ENCODE assay signal across 8 cellular contexts in the genomic region with DNA sequence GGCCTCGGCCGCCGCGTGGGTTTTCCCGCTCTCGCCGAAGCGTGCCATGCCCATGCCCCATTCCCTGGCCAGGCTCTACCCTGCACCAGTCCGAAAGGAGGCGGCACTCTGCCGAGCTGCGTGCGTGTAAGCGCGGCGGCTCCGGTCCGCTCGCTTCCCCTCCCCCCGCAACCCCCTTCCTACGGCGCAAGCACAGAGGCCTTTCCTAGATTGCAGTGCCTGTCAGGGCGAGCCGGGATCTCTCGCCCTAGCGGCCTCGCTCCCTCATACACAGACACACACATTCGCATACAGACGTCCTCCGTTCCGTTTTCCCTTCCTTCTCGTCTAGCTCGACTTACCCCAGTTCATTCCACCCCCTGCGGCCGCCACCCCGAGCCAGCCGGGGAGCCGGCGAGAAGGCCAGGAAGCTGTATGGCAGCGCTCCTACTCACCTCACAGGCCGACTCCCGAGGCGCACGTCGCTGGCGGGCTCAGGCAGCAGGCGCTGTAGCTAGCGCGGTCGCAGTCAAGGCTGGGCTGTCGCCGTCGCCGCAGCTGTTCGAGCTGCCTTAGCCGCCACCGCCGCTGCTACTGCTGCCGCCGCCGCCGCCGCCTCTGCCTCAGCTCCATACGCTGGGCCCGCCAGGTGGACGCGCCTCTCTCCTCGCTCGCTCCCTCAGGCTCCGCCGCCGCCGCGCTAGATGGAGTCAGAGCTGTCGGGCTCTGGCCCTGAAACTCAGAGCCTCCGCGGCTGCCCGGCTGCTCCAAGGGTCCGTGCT. TPM values are rescaled to one million over a fixed set of nuclear protein-coding genes. Genes with fewer than 3 reads are reported as not detected.
DNase-seq lines count a peak whose midpoint lies in the region; ATAC-seq and TF ChIP-seq lines count a peak whose summit lies in the region.

No MANE protein-coding gene starts in this region.

- CTCF ChIA-PET in Caco-2 (lab: Charles Lee) = interaction anchor here (1.3 kb wide), 1 partner anchor 231 kb away, joined by 4 read pairs; no protein-coding TSS in a partner anchor

- no peaks in the 10 kb centered on the region for H3K4me1 Mint-ChIP-seq in Caco-2 (ENCODE audit: low read depth, unreplicated experiment)

- H3K27me3 Mint-ChIP-seq in Caco-2 (ENCODE audit: insufficient read depth, unreplicated experiment) = peaks cover 4% of the 10 kb centered on the region

- no peaks in the 10 kb centered on the region for H3K36me3 ChIP-seq in Caco-2 (ENCODE audit: control insufficient read depth, insufficient read depth, low read length)

- TF ChIP-seq CTCF in Caco-2 (IDR thresholded peaks at IDR 0.05; ENCODE audit: insufficient read depth in 1 of 2, low read depth in 1 of 2, low read length in 1 of 2, severe bottlenecking in 1 of 2, unreplicated experiment in 1 of 2) = no peak

- peak overlapping the region; percentile 72 for H3K4me3 Mint-ChIP-seq in Caco-2 (ENCODE audit: unreplicated experiment)

- BruUV-seq in Caco-2 (replicated peaks; lab: Mats Ljungman, UMichigan) = no TSS peak

- H3K4me3 ChIP-seq in Caco-2 (ENCODE audit: low read depth, low read length) = peak overlapping the region; percentile 38

- no peak overlapping the region for H3K27ac Mint-ChIP-seq in Caco-2 (ENCODE audit: unreplicated experiment)

- no peaks in the 10 kb centered on the region for H3K27me3 ChIP-seq in Caco-2 (replicated peaks; ENCODE audit: control insufficient read depth, insufficient read depth, low read length)

- DNase-seq in Caco-2 (peak; percentile 37 to 50), T-helper 1 cell (peak in 4 of 5 donors; percentile 5 to 20 (median 12)), left colon (peak; percentile 38 to 62), MV-4-11 (lab: John Stamatoyannopoulos, UW) (no peak)
- peak; percentile 9 for DNase-seq in central memory CD4-positive, alpha-beta T cell
- peak; percentile 8 to 19 for DNase-seq in stimulated activated CD4-positive, alpha-beta T cell treated with anti-CD3 and anti-CD28 coated beads, Interleukin-2, amount 100 ng/mL, for 48 hours

- ATAC-seq in GM19452 (IDR thresholded peaks at IDR 0.05; ENCODE audit: unreplicated experiment) (peak; percentile 56), HG03565 (IDR thresholded peaks at IDR 0.05; ENCODE audit: unreplicated experiment) (peak; percentile 26), left colon (peak; percentile 79)

- H3K36me3 Mint-ChIP-seq in Caco-2 (ENCODE audit: insufficient read depth, unreplicated experiment) = no peaks in the 10 kb centered on the region

- no peaks in the 10 kb centered on the region for H3K4me1 ChIP-seq in Caco-2

- H3K9me3 Mint-ChIP-seq in Caco-2 (ENCODE audit: unreplicated experiment) = no peaks in the 10 kb centered on the region

- POLR2A ChIA-PET in Caco-2 (lab: Charles Lee) = no interaction called here

- no peaks in the 10 kb centered on the region for H3K9me3 ChIP-seq in Caco-2

- intact Hi-C loops in Caco-2 (cut with micrococcal nuclease; ENCODE audit: unreplicated experiment) (loop anchor here (10.0 kb wide), 1 partner anchor 680 kb away; no protein-coding TSS in a partner anchor), left colon (cut with DNase I, micrococcal nuclease) (no loop called here)

RNA-seq across cellular contexts. Expression of gene NEXMIF, which starts 0.6 kb away (rescaled TPM):
- total RNA-seq in Caco-2 (2022) (not detected in 2 replicates), left colon (1 to 10 TPM; 1.0 to 1.4 TPM)

Comparison
In these comparisons a context has a peak if more than half of its experiments do, and no peak if none do; other contexts are left out.
1. ATAC-seq: peak in every context shown above with its lines; median percentile 79 in left colon; 56 in GM19452; 26 in HG03565.